ENCODE assay signal across 1 cellular context in genomic region chr17:16666907-16667636, GRCh38.
TF ChIP-seq lines count a peak whose summit lies in the region.

No MANE protein-coding gene starts in this region.

TF ChIP-seq in A549, 52 proteins besides CTCF, POLR2A, EP300 and RAD21:
- TF ChIP-seq USF2 (IDR thresholded peaks at IDR 0.05) (peak; percentile 49; the same call in 1 of the 2 replicates), MAX (IDR thresholded peaks at IDR 0.05) (peak; percentile 72), E2F6 (IDR thresholded peaks at IDR 0.05; ENCODE audit: borderline replicate concordance, low read depth) (peak; percentile 34)
TF ChIP-seq in A549: peak in this region for 3; not testable (repeated sequence) for 49.
